Comparison of ENCODE assay signal across 12 cellular contexts in the genomic region with DNA sequence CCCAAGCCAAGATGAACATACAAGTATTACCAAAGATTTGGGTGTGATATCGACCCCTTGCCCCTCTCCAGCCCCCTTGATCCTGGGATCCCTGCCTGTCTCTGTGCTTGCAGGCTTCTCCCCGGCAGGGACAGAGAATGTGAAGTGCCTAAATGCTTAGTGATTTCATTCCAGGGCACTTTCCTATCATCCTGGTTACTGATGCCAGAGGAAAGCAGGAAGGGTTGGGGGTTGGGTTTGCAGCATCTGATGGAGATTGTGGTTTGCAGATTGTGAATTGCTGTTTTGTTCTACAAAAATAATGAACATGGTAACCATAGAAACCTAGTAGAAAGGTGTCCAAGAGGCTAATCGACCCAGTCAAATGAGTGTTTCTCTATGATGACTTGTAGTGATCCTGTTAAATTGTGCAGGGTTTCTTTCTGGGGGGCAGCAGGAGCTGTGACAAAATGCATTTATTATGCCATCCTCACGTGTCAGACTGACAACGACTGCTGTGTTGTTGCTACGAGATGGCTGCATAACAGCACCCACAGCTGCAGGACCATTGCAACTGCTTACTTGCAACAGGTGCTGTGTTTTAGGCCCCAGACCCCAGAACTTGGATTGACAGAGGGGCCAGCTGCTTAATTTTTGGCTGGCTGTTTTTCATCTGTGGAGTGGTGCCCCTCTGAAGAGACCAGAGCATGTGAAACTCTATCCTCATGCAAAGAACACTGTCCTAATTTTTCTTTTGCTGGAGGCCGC.
A peak's percentile ranks its signal among the peaks of the same experiment; 100 is the strongest.
DNase-seq lines count a peak whose midpoint lies in the region; ATAC-seq and TF ChIP-seq lines count a peak whose summit lies in the region.
"Had no signal": no experiment of that assay in that cellular context is flagged by ENCODE, and none has a peak within 500 bp of the region (broad histone marks: within the 10 kb centered on the region; RNA-seq: fewer than 3 reads in every experiment).

No MANE protein-coding gene starts in this region.

- H3K9me3 ChIP-seq in trophoblast cell (ENCODE audit: insufficient read depth, low read depth, low read length): peaks cover 3% of the 10 kb centered on the region

- H3K27ac ChIP-seq in caudate nucleus (ENCODE audit: low read depth, low read length) (peak overlapping the region; percentile 12), trophoblast cell (ENCODE audit: low read depth, low read length) (no peak overlapping the region)

- no peak overlapping the region for H3K4me2 ChIP-seq in trophoblast cell (ENCODE audit: low read length)

- H3K79me1 ChIP-seq in trophoblast cell (ENCODE audit: low read length): peaks cover 5% of the 10 kb centered on the region

- H3K23ac ChIP-seq in trophoblast cell (ENCODE audit: low read length): no peak overlapping the region

- H3K79me2 ChIP-seq in trophoblast cell (ENCODE audit: control insufficient read depth, insufficient read depth, low read length, poor library complexity): peaks cover 2% of the 10 kb centered on the region

- no peak overlapping the region for H2BK12ac ChIP-seq in trophoblast cell (ENCODE audit: low read length)

- H3K4ac ChIP-seq in trophoblast cell (ENCODE audit: low read depth, low read length): no peak overlapping the region

- no peak overlapping the region for H3K18ac ChIP-seq in trophoblast cell (ENCODE audit: low read length)

- no peak overlapping the region for H4K12ac ChIP-seq in trophoblast cell (ENCODE audit: low read depth, low read length)

- WGBS in trophoblast cell (ENCODE audit: extremely low coverage, insufficient coverage, insufficient read length): no CpG with 5 or more reads among the region's 7 CpGs

- no peak overlapping the region for H2AK5ac ChIP-seq in trophoblast cell (ENCODE audit: low read length)

- no peaks in the 10 kb centered on the region for H3K27me3 ChIP-seq in trophoblast cell (ENCODE audit: insufficient read depth, low read length)

- no peak overlapping the region for H3K4me3 ChIP-seq in trophoblast cell (ENCODE audit: low read depth, low read length)

- H3K4me1 Mint-ChIP-seq in nephron: peaks cover 65% of the 10 kb centered on the region

- H3K4me3 Mint-ChIP-seq in nephron: peak overlapping the region in 1 of 3 experiments; percentile 41

- peak; percentile 47 for DNase-seq in Ammon's horn (ENCODE audit: low spot score)
- peak; percentile 70 for DNase-seq in M059J (ENCODE audit: low read depth)
- peak in 13 of 61 donors; percentile 9 to 58 (median 38) for DNase-seq in caudate nucleus (lab: John Stamatoyannopoulos, UW)
- DNase-seq in H4 (ENCODE audit: low spot score): no peak
- no peak for DNase-seq in MV-4-11 (lab: John Stamatoyannopoulos, UW)
- no peak for DNase-seq in trophoblast cell
- no peak for DNase-seq in stimulated activated naive CD8-positive, alpha-beta T cell treated with anti-CD3 and anti-CD28 coated beads, Interleukin-15, Interleukin-2, amounts not matched to agents 100 U/mL and 50 U/mL, for 24 hours
- DNase-seq: activated CD4-positive, alpha-beta T cell treated with anti-CD3 and anti-CD28 coated beads for 48 hours; GDM1; Karpas-422 had no signal

- H3K36me3 Mint-ChIP-seq in nephron (ENCODE audit: low read depth): no peaks in the 10 kb centered on the region

- H4K8ac ChIP-seq in trophoblast cell (ENCODE audit: low read depth, low read length): no peak overlapping the region

- no peak overlapping the region for H4K91ac ChIP-seq in trophoblast cell (ENCODE audit: low read depth, low read length)

- no peak overlapping the region for H2BK5ac ChIP-seq in trophoblast cell (ENCODE audit: low read depth, low read length, poor library complexity)

- H3K36me3 ChIP-seq in trophoblast cell (ENCODE audit: control insufficient read depth in 1 of 2, insufficient read depth in 2 of 2, low read length in 2 of 2): peaks cover 0 to 2% of the 10 kb centered on the region in 2 experiments

- H3K9ac ChIP-seq in trophoblast cell (ENCODE audit: low read length): no peak overlapping the region

- H3K27ac Mint-ChIP-seq in nephron: peak overlapping the region; percentile 75 to 83 (median 79)

- no peak overlapping the region for H2AFZ ChIP-seq in trophoblast cell (ENCODE audit: insufficient read depth, low read length, poor library complexity)

- H3K27me3 Mint-ChIP-seq in nephron (ENCODE audit: low read depth): peaks cover 11% of the 10 kb centered on the region

- no peak overlapping the region for H2BK120ac ChIP-seq in trophoblast cell (ENCODE audit: insufficient read depth, low read length, poor library complexity)

- peaks cover 8% of the 10 kb centered on the region for H3K9me3 Mint-ChIP-seq in nephron

- ATAC-seq in stimulated activated naive CD8-positive, alpha-beta T cell treated with anti-CD3 and anti-CD28 coated beads, Interleukin-15, Interleukin-2, amounts not matched to agents 100 U/mL and 50 U/mL, for 24 hours: no peak
- ATAC-seq: esophagus mucosa had no signal

- no peak overlapping the region for H3K14ac ChIP-seq in trophoblast cell (ENCODE audit: low read length)

- H3K4me1 ChIP-seq in trophoblast cell (ENCODE audit: control insufficient read depth in 1 of 2, insufficient read depth in 2 of 2, low read length in 2 of 2): peaks cover 2 to 9% of the 10 kb centered on the region in 2 experiments

- TF ChIP-seq CTCF in nephron (IDR thresholded peaks at IDR 0.05; ENCODE audit: unreplicated experiment in 3 of 3): no peak

Comparison
In these comparisons a context has a peak if more than half of its experiments do, and no peak if none do; other contexts are left out.
1. DNase-seq: peak in Ammon's horn (single experiment) and M059J (single experiment); none in H4 (single experiment), MV-4-11 (single experiment), trophoblast cell (0 of 2) and stimulated activated naive CD8-positive, alpha-beta T cell treated with anti-CD3 and anti-CD28 coated beads, Interleukin-15, Interleukin-2, amounts not matched to agents 100 U/mL and 50 U/mL, for 24 hours (single experiment).